ENCODE assay signal across 8 cellular contexts in genomic region chrX:1592863-1593201, GRCh38. TPM values are rescaled to one million over a fixed set of nuclear protein-coding genes. Genes with fewer than 3 reads are reported as not detected.
A peak's percentile ranks its signal among the peaks of the same experiment; 100 is the strongest.
DNase-seq lines count a peak whose midpoint lies in the region; ATAC-seq and TF ChIP-seq lines count a peak whose summit lies in the region.

No MANE protein-coding gene starts in this region.

- H3K27me3 ChIP-seq in hepatocyte = no peaks in the 10 kb centered on the region

- H3K4me3 Mint-ChIP-seq in activated CD4-positive, alpha-beta memory T cell treated with anti-CD3 and anti-CD28 coated beads for 36 hours = peak overlapping the region; percentile 92

- H3K9me2 ChIP-seq in hepatocyte (replicated peaks; ENCODE audit: insufficient read depth) = no peaks in the 10 kb centered on the region

- WGBS in hepatocyte (ENCODE audit: low lambda C conversion rate, missing lambda C conversion rate) = 12% methylated on average over 12 of the region's 12 CpGs

- no peak for DNase-seq in activated CD4-positive, alpha-beta memory T cell treated with anti-CD3 and anti-CD28 coated beads for 36 hours
- DNase-seq in hepatocyte (ENCODE audit: low spot score) (peak; percentile 44), A172 (ENCODE audit: low spot score) (no peak), CD1c-positive myeloid dendritic cell (ENCODE audit: extremely low spot score) (no peak), GM20000 (ENCODE audit: low spot score) (no peak)
- DNase-seq in stimulated activated CD8-positive, alpha-beta memory T cell treated with anti-CD3 and anti-CD28 coated beads, Interleukin-4, amount 100 ng/mL, for 48 hours = peak; percentile 25

- intact Hi-C loops in activated CD4-positive, alpha-beta memory T cell treated with anti-CD3 and anti-CD28 coated beads for 36 hours (cut with micrococcal nuclease) = loop anchor here (5.0 kb wide), 1 partner anchor 346 kb away; no protein-coding TSS in a partner anchor

- no peaks in the 10 kb centered on the region for H3K9me3 ChIP-seq in hepatocyte (ENCODE audit: low read depth)

- peaks cover 58% of the 10 kb centered on the region for H3K79me2 ChIP-seq in hepatocyte

- H3K36me3 Mint-ChIP-seq in activated CD4-positive, alpha-beta memory T cell treated with anti-CD3 and anti-CD28 coated beads for 36 hours = peaks cover 41% of the 10 kb centered on the region

- H3K4me3 ChIP-seq in hepatocyte = peak overlapping the region; percentile 94

- H2AFZ ChIP-seq in hepatocyte = no peak overlapping the region

- peak overlapping the region; percentile 89 for H3K27ac Mint-ChIP-seq in activated CD4-positive, alpha-beta memory T cell treated with anti-CD3 and anti-CD28 coated beads for 36 hours

- ATAC-seq in GM19035 (IDR thresholded peaks at IDR 0.05; ENCODE audit: unreplicated experiment) (peak; percentile 15), HG03045 (IDR thresholded peaks at IDR 0.05; ENCODE audit: unreplicated experiment) (peak; percentile 11)

- H3K27ac ChIP-seq in hepatocyte = peak overlapping the region; percentile 96

- CTCF ChIA-PET in activated CD4-positive, alpha-beta memory T cell treated with anti-CD3 and anti-CD28 coated beads for 36 hours (lab: Charles Lee) = no interaction called here

- H3K4me2 ChIP-seq in hepatocyte = peak overlapping the region; percentile 96

- no peaks in the 10 kb centered on the region for H3K36me3 ChIP-seq in hepatocyte (replicated peaks; ENCODE audit: insufficient read depth, low read depth)

- H3K4me1 ChIP-seq in hepatocyte (ENCODE audit: insufficient read depth) = peaks cover 11% of the 10 kb centered on the region

- H3K9me3 Mint-ChIP-seq in activated CD4-positive, alpha-beta memory T cell treated with anti-CD3 and anti-CD28 coated beads for 36 hours = no peaks in the 10 kb centered on the region

- peaks cover 57% of the 10 kb centered on the region for H4K20me1 ChIP-seq in hepatocyte (ENCODE audit: insufficient read depth, poor library complexity, severe bottlenecking)

- TF ChIP-seq CTCF in hepatocyte (IDR thresholded peaks at IDR 0.05; ENCODE audit: poor library complexity) = no peak
- TF ChIP-seq CTCF in GM20000 (IDR thresholded peaks at IDR 0.05; ENCODE audit: extremely low read depth, missing control alignments) = no peak

- no peaks in the 10 kb centered on the region for H3K27me3 Mint-ChIP-seq in activated CD4-positive, alpha-beta memory T cell treated with anti-CD3 and anti-CD28 coated beads for 36 hours

- peaks cover 34% of the 10 kb centered on the region for H3K4me1 Mint-ChIP-seq in activated CD4-positive, alpha-beta memory T cell treated with anti-CD3 and anti-CD28 coated beads for 36 hours (ENCODE audit: low read depth)

- POLR2A ChIA-PET in activated CD4-positive, alpha-beta memory T cell treated with anti-CD3 and anti-CD28 coated beads for 36 hours (lab: Charles Lee) = no interaction called here

RNA-seq across cellular contexts. Expression of gene AKAP17A, which starts 1.4 kb away (rescaled TPM):
- total RNA-seq in activated CD4-positive, alpha-beta memory T cell treated with anti-CD3 and anti-CD28 coated beads for 36 hours = 10 to 100 TPM; 59.4 to 62.9 TPM
- 28.4 and 46.3 TPM in 2 replicates for total RNA-seq in hepatocyte
- 85.2 and 98.6 TPM in 2 replicates for polyA plus RNA-seq in hepatocyte
- 31.6 and 42.9 TPM in 2 replicates for total RNA-seq in A172 (2014; rRNA removed; shearing (Covaris generic))

RNA-seq across cellular contexts. Expression of gene ASMT, which starts 22.0 kb away (rescaled TPM):
- total RNA-seq in activated CD4-positive, alpha-beta memory T cell treated with anti-CD3 and anti-CD28 coated beads for 36 hours = 1 to 10 TPM in 1 of 2 experiments, under 1 TPM in 1; 0.52 to 1.1 TPM
- total RNA-seq in hepatocyte = not detected in 2 replicates
- polyA plus RNA-seq in hepatocyte = not detected in 2 replicates
- not detected in 2 replicates for total RNA-seq in A172 (2014; rRNA removed; shearing (Covaris generic))

RNA-seq across cellular contexts. Expression of gene P2RY8, which starts 55.8 kb away (rescaled TPM):
- total RNA-seq in activated CD4-positive, alpha-beta memory T cell treated with anti-CD3 and anti-CD28 coated beads for 36 hours = 10 to 100 TPM; 30.2 to 32.7 TPM
- total RNA-seq in hepatocyte = 0.07 TPM in 1 of 2 replicates, not detected in the other
- polyA plus RNA-seq in hepatocyte = 0.54 TPM in 1 of 2 replicates, not detected in the other
- total RNA-seq in A172 (2014; rRNA removed; shearing (Covaris generic)) = not detected in 2 replicates

Comparison
In these comparisons a context has a peak if more than half of its experiments do, and no peak if none do; other contexts are left out.
1. DNase-seq: peak in hepatocyte (single experiment) and stimulated activated CD8-positive, alpha-beta memory T cell treated with anti-CD3 and anti-CD28 coated beads, Interleukin-4, amount 100 ng/mL, for 48 hours (single experiment); none in activated CD4-positive, alpha-beta memory T cell treated with anti-CD3 and anti-CD28 coated beads for 36 hours (single experiment), A172 (single experiment), CD1c-positive myeloid dendritic cell (single experiment) and GM20000 (single experiment).
2. RNA of gene P2RY8, which starts 55.8 kb away (total RNA-seq): 30.2 to 32.7 TPM in activated CD4-positive, alpha-beta memory T cell treated with anti-CD3 and anti-CD28 coated beads for 36 hours; 0.07 TPM in hepatocyte and not detected in A172; every median in the first group is over 10 times any median in the second.